ENCODE assay signal across 35 cellular contexts in the genomic region with DNA sequence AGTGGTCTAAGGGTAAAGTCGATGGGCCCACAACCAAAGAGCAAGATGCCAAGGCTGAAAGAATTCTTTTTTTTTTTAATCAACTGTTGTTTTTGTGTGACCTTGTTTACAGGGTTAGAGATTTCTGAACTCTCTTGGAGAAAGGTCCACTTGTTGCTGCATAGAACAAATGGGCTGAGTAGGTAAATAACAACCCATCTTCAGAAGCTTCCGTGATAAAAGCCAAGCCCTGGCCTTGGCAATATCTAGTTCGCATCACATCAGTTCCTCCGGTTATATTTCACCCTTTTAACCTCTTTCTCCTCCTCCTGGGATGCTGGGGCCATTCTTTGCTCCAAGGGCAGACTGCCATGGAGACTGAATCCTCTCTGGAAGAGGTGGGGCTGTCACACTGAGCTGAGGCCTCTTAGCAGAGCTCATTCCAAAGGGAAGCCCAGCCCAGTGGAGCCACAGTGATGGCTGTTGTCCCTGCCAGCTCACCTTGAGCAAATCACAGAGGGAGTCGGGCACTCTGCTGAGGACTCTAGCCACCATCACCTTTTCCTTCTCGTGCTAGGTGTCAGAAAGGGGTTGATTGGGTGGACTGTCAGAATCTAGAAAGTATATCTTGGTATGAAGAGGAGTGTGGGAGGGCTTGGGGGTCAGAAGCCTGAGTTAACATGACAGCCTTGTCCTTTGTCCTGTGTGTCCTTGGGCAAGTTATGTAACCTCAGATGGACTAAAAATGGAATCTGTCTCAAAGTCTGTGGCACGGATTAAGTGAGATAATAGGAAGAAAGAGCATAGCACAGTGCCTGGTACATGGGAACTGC. TPM values are rescaled to one million over a fixed set of nuclear protein-coding genes. Genes with fewer than 3 reads are reported as not detected.
"Had no signal": no experiment of that assay in that cellular context is flagged by ENCODE, and none has a peak within 500 bp of the region (broad histone marks: within the 10 kb centered on the region; RNA-seq: fewer than 3 reads in every experiment).

No MANE protein-coding gene starts in this region.

- H3K4me1 ChIP-seq: adrenal gland, body of pancreas, breast epithelium had no signal

- H3K9me3 ChIP-seq: adrenal gland, body of pancreas had no signal

- H3K27me3 ChIP-seq: adrenal gland, body of pancreas, brain microvascular endothelial cell, breast epithelium had no signal

- FAIRE-seq: astrocyte, TTC549 had no signal

- DNase-seq: activated B cell treated with CpG ODN at 0.5 μM for 24 hours; activated CD4-positive, alpha-beta memory T cell treated with anti-CD3 and anti-CD28 coated beads for 36 hours; activated CD4-positive, alpha-beta T cell treated with anti-CD3 and anti-CD28 coated beads for 4 hours; activated CD4-positive, alpha-beta T cell treated with anti-CD3 and anti-CD28 coated beads, Interleukin-2, amount 10 ng/mL, durations not matched to agents 24 days and 14 days; activated CD4-positive, alpha-beta T cell treated with anti-CD3 and anti-CD28 coated beads, Interleukin-2, amount 50 U/mL, for 1 hour; activated CD4-positive, alpha-beta T cell treated with anti-CD3 and anti-CD28 coated beads, Interleukin-2, amount 50 U/mL, for 4 hours; activated CD4-positive, CD25-positive, alpha-beta regulatory T cell treated with anti-CD3 and anti-CD28 coated beads, Interleukin-2, amount 50 U/mL, for 72 hours; activated CD8-positive, alpha-beta memory T cell treated with anti-CD3 and anti-CD28 coated beads, Interleukin-2, amount 50 U/mL, for 4 hours; activated CD8-positive, alpha-beta T cell treated with anti-CD3 and anti-CD28 coated beads for 36 hours; activated effector memory CD4-positive, alpha-beta T cell treated with anti-CD3 and anti-CD28 coated beads, Interleukin-2, amount 50 U/mL, for 16 hours; activated gamma-delta T cell treated with Interleukin-2 at 50 U/mL for 16 hours; activated naive CD4-positive, alpha-beta T cell; activated naive CD4-positive, alpha-beta T cell treated with anti-CD3 and anti-CD28 coated beads for 36 hours; activated naive CD4-positive, alpha-beta T cell treated with anti-CD3 and anti-CD28 coated beads, Interleukin-2, amount 50 U/mL, for 16 hours; activated naive CD8-positive, alpha-beta T cell treated with anti-CD3 and anti-CD28 coated beads for 36 hours; activated T-cell treated with anti-CD3 and anti-CD28 coated beads for 4 hours; activated T-cell treated with anti-CD3 and anti-CD28 coated beads, Interleukin-2, amount 50 U/mL, for 1 hour; activated T-cell treated with anti-CD3 and anti-CD28 coated beads, Interleukin-2, amount 50 U/mL, for 4 hours; activated T-cell treated with anti-CD3 and anti-CD28 coated beads, Interleukin-2, amount 50 U/mL, for 72 hours; adrenal gland; amniotic stem cell; aorta; body of pancreas; brain microvascular endothelial cell; central memory CD4-positive, alpha-beta T cell; T-helper 1 cell; T-helper 2 cell; T-helper 9 cell had no signal

- H3K36me3 ChIP-seq: adrenal gland, brain microvascular endothelial cell, breast epithelium had no signal

- H3K4me3 ChIP-seq: adrenal gland, body of pancreas, breast epithelium had no signal

- H3K27ac ChIP-seq: adrenal gland, body of pancreas, brain microvascular endothelial cell, breast epithelium, VCaP had no signal

- ATAC-seq: activated CD8-positive, alpha-beta T cell treated with anti-CD3 and anti-CD28 coated beads for 36 hours; activated T-cell treated with anti-CD3 and anti-CD28 coated beads, Interleukin-2, amount 50 U/mL, for 4 hours; activated T-cell treated with anti-CD3 and anti-CD28 coated beads, Interleukin-2, amount 50 U/mL, for 72 hours; activated T-helper 17 cell treated with anti-CD3 and anti-CD28 coated beads, Interleukin-2, amount 50 U/mL, for 72 hours; body of pancreas had no signal

RNA-seq across cellular contexts. Expression of a gene that starts 17.9 kb away (rescaled TPM):
- total RNA-seq: activated B cell treated with CpG ODN at 0.5 μM for 24 hours; activated CD8-positive, alpha-beta memory T cell treated with anti-CD3 and anti-CD28 coated beads for 36 hours; activated CD8-positive, alpha-beta T cell treated with anti-CD3 and anti-CD28 coated beads for 36 hours; astrocyte; body of pancreas; cardiac septum had no signal
- polyA plus RNA-seq: aorta had no signal
